In genomic region chr3:47381317-47382157, GRCh38 we compare ENCODE assay signal across 8 cellular contexts. TPM values are rescaled to one million over a fixed set of nuclear protein-coding genes. Genes with fewer than 3 reads are reported as not detected.
A peak's percentile ranks its signal among the peaks of the same experiment; 100 is the strongest.
DNase-seq lines count a peak whose midpoint lies in the region; ATAC-seq and TF ChIP-seq lines count a peak whose summit lies in the region.

No MANE protein-coding gene starts in this region.

- H3K27ac ChIP-seq in BLaER1 (peak overlapping the region; percentile 92), ectodermal cell (ENCODE audit: insufficient read depth, low read depth, low read length, poor library complexity, severe bottlenecking) (peak overlapping the region; percentile 86)

- CTCF ChIA-PET in activated CD8-positive, alpha-beta T cell treated with anti-CD3 and anti-CD28 coated beads for 36 hours (lab: Charles Lee): interaction anchor here (0.6 to 1.4 kb wide), 4 partner anchors 12 to 95 kb away, joined by 3 to 5 read pairs (median 3); no protein-coding TSS in a partner anchor

- peak overlapping the region; percentile 93 for H3K4me2 ChIP-seq in BLaER1

- peaks cover 22% of the 10 kb centered on the region for H3K36me3 Mint-ChIP-seq in activated CD8-positive, alpha-beta T cell treated with anti-CD3 and anti-CD28 coated beads for 36 hours (ENCODE audit: low read depth)

- H3K9ac ChIP-seq in BLaER1: peak overlapping the region; percentile 94

- peaks cover 17% of the 10 kb centered on the region for H3K36me3 ChIP-seq in BLaER1
- H3K36me3 ChIP-seq in ectodermal cell (ENCODE audit: control insufficient read depth, insufficient read depth, low read length): no peaks in the 10 kb centered on the region

- no peaks in the 10 kb centered on the region for H3K27me3 Mint-ChIP-seq in activated CD8-positive, alpha-beta T cell treated with anti-CD3 and anti-CD28 coated beads for 36 hours

- no peak for TF ChIP-seq CTCF in activated CD8-positive, alpha-beta T cell treated with anti-CD3 and anti-CD28 coated beads for 36 hours (IDR thresholded peaks at IDR 0.05)

- H3K27me3 ChIP-seq in BLaER1 (no peaks in the 10 kb centered on the region), ectodermal cell (ENCODE audit: control insufficient read depth, insufficient read depth, low read length, poor library complexity, severe bottlenecking) (no peaks in the 10 kb centered on the region)

- POLR2A ChIA-PET in activated CD8-positive, alpha-beta T cell treated with anti-CD3 and anti-CD28 coated beads for 36 hours (lab: Charles Lee): interaction anchor here (0.8 to 1.8 kb wide), 4 partner anchors 10 to 94 kb away, joined by 3 to 5 read pairs (median 4); partner anchors contain the start of gene SCAP

- no peaks in the 10 kb centered on the region for H3K9me3 Mint-ChIP-seq in activated CD8-positive, alpha-beta T cell treated with anti-CD3 and anti-CD28 coated beads for 36 hours

- H3K4me3 Mint-ChIP-seq in activated CD8-positive, alpha-beta T cell treated with anti-CD3 and anti-CD28 coated beads for 36 hours: peak overlapping the region; percentile 97

- DNase-seq in NCI-H69 (lab: John Stamatoyannopoulos, UW) (peak; percentile 79), medulla oblongata (ENCODE audit: extremely low spot score) (peak; percentile 79)
- peak; percentile 88 for DNase-seq in activated CD8-positive, alpha-beta T cell treated with anti-CD3 and anti-CD28 coated beads for 36 hours
- DNase-seq in stimulated activated CD4-positive, alpha-beta T cell treated with anti-CD3 and anti-CD28 coated beads, TNF-alpha, amount 100 ng/mL, for 48 hours (ENCODE audit: low read depth in 3 of 3): peak; percentile 64 to 81 (median 66)

- no peaks in the 10 kb centered on the region for H3K9me3 ChIP-seq in BLaER1
- H3K9me3 ChIP-seq in ectodermal cell (ENCODE audit: control insufficient read depth, low read length): no peaks in the 10 kb centered on the region

- ATAC-seq in GM19035 (IDR thresholded peaks at IDR 0.05; ENCODE audit: unreplicated experiment) (peak; percentile 64), HG03280 (IDR thresholded peaks at IDR 0.05; ENCODE audit: unreplicated experiment) (peak; percentile 64)
- ATAC-seq in activated CD8-positive, alpha-beta T cell treated with anti-CD3 and anti-CD28 coated beads for 36 hours: peak; percentile 72

- H3K27ac Mint-ChIP-seq in activated CD8-positive, alpha-beta T cell treated with anti-CD3 and anti-CD28 coated beads for 36 hours: peak overlapping the region; percentile 100

- peak overlapping the region; percentile 83 for H3K4me3 ChIP-seq in BLaER1
- peak overlapping the region; percentile 68 for H3K4me3 ChIP-seq in ectodermal cell (ENCODE audit: insufficient read depth, low read depth, low read length)

- intact Hi-C loops in activated CD8-positive, alpha-beta T cell treated with anti-CD3 and anti-CD28 coated beads for 36 hours (cut with micrococcal nuclease): no loop called here

- H3K4me1 ChIP-seq in BLaER1 (peaks cover 41% of the 10 kb centered on the region), ectodermal cell (ENCODE audit: control insufficient read depth, insufficient read depth, low read length) (peaks cover 7% of the 10 kb centered on the region)

- H3K4me1 Mint-ChIP-seq in activated CD8-positive, alpha-beta T cell treated with anti-CD3 and anti-CD28 coated beads for 36 hours (ENCODE audit: low read depth): peaks cover 40% of the 10 kb centered on the region

- peaks cover 55% of the 10 kb centered on the region for H4K20me1 ChIP-seq in BLaER1

- WGBS in ectodermal cell, 2 experiments: 9 to 10% methylated on average over 44 of the region's 44 CpGs

RNA-seq across cellular contexts. Expression of gene PTPN23, which starts 0.7 kb away (rescaled TPM):
- total RNA-seq in activated CD8-positive, alpha-beta T cell treated with anti-CD3 and anti-CD28 coated beads for 36 hours: 10 to 100 TPM; 20.7 to 22.6 TPM
- polyA plus RNA-seq in ectodermal cell (2013, experiment 1 of 4): 35.3 TPM
- polyA plus RNA-seq in ectodermal cell (2013, experiment 2 of 4): 33.7 TPM
- 27.2 TPM for polyA plus RNA-seq in ectodermal cell (2013, experiment 3 of 4)
- polyA plus RNA-seq in ectodermal cell (2013, experiment 4 of 4): 31.7 TPM

Comparison
In these comparisons a context has a peak if more than half of its experiments do, and no peak if none do; other contexts are left out.
1. Peak in every context shown above with its lines: DNase-seq, ATAC-seq, H3K4me3 ChIP-seq and H3K27ac ChIP-seq.